18 cellular contexts compared by ENCODE assay signal in genomic region chr5:124941051-124942049, GRCh38.
"Had no signal": no experiment of that assay in that cellular context is flagged by ENCODE, and none has a peak within 500 bp of the region (broad histone marks: within the 10 kb centered on the region; RNA-seq: fewer than 3 reads in every experiment).

No MANE protein-coding gene starts in this region.

- ATAC-seq: activated T-cell treated with anti-CD3 and anti-CD28 coated beads, Interleukin-2, amount 50 U/mL, for 72 hours; gastroesophageal sphincter; heart right ventricle; left lung had no signal

- H3K4me1 ChIP-seq: breast epithelium, gastroesophageal sphincter, heart right ventricle, left lung, thyroid gland had no signal

- H3K4me3 ChIP-seq: breast epithelium, coronary artery, gastroesophageal sphincter, heart right ventricle, left lung, thyroid gland had no signal

- H3K36me3 ChIP-seq: breast epithelium, gastroesophageal sphincter, heart right ventricle, left lung, thyroid gland, WERI-Rb-1 had no signal

- H3K9me3 ChIP-seq: breast epithelium, gastroesophageal sphincter, left lung, thyroid gland had no signal

- DNase-seq: activated CD4-positive, alpha-beta T cell treated with anti-CD3 and anti-CD28 coated beads for 1 hour; activated effector memory CD4-positive, alpha-beta T cell treated with anti-CD3 and anti-CD28 coated beads, Interleukin-2, amount 50 U/mL, for 16 hours; activated naive CD4-positive, alpha-beta T cell treated with anti-CD3 and anti-CD28 coated beads, Interleukin-2, amount 50 U/mL, for 16 hours; activated T-cell treated with anti-CD3 and anti-CD28 coated beads, Interleukin-2, amount 50 U/mL, for 72 hours; heart right ventricle; left lung; nephron progenitor cell; occipital lobe; posterior cingulate gyrus; stimulated activated CD4-positive, alpha-beta T cell treated with anti-CD3 and anti-CD28 coated beads, Interleukin-12 subunit alpha, Interleukin-12 subunit beta, amount 100 ng/mL, for 4 hours; stimulated activated CD4-positive, alpha-beta T cell treated with anti-CD3 and anti-CD28 coated beads, Interleukin-1b, Interleukin-23, amount 100 ng/mL, for 48 hours; stimulated activated CD8-positive, alpha-beta memory T cell treated with anti-CD3 and anti-CD28 coated beads, Interleukin-4, amount 100 ng/mL, for 48 hours; stimulated activated naive CD4-positive, alpha-beta T cell treated with Interleukin-2 at 50 U/mL for 16 hours; thyroid gland; WERI-Rb-1 had no signal

- H3K27me3 ChIP-seq: breast epithelium, gastroesophageal sphincter, heart right ventricle, left lung, thyroid gland had no signal

- H3K27ac ChIP-seq: breast epithelium, coronary artery, gastroesophageal sphincter, heart right ventricle, left lung, thyroid gland, WERI-Rb-1 had no signal
